18 cellular contexts compared by ENCODE assay signal in the genomic region with DNA sequence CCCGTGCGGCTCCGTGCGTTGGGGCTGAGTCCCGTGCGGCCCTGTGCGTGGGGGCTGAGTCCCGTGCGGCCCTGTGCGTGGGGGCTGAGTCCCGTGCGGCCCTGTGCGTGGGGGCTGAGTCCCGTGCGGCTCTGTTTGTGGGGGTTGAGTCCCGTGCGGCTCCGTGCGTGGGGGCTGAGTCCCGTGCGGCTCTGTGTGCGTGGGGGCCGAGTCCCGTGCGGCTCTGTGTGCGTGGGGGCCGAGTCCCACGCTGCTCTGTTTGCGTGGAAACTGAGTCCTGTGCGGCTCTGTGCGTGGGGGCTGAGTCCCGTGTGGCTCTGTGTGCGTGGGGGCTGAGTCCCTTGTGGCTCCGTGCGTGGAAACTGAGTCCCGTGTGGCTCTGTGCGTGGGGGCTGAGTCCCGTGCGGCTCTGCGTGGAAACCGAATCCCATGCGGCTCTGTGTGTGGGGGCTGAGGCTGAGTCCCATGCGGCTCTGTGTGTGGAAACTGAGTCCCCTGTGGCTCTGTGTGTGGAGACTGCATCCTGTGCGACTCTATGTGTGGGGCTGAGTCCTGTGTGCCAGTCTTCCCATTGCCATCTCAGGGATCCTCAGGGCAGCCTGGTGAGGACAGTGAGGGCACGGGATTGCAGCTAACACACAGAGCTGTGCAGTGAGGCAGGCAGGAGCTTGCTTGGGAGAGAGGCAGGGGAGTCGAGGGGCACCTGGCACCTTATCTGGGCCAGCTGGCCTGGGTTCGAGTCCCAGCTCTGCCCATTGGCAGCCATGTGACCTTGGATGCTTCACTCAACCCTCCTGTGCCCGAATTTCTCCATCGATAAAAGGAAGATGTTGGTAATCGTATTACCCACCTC. TPM values are rescaled to one million over a fixed set of nuclear protein-coding genes. Genes with fewer than 3 reads are reported as not detected.
DNase-seq lines count a peak whose midpoint lies in the region; ATAC-seq, FAIRE-seq and TF ChIP-seq lines count a peak whose summit lies in the region.
"Had no signal": no experiment of that assay in that cellular context is flagged by ENCODE, and none has a peak within 500 bp of the region (broad histone marks: within the 10 kb centered on the region; RNA-seq: fewer than 3 reads in every experiment).

No MANE protein-coding gene starts in this region.

- 0 out of 2 replicates have a peak, but pooled peaks cover 3% of the 10 kb centered on the region for H3F3A ChIP-seq in GM23338 (replicated peaks; ENCODE audit: low read depth)

- DNase-seq in H1 (ENCODE audit: low read depth in 1 of 2, low spot score in 2 of 2) (no peak), posterior vena cava (ENCODE audit: low spot score) (peak; percentile 35), GM23338 (ENCODE audit: low spot score) (no peak), SK-N-DZ (ENCODE audit: low spot score) (no peak)
- no peak for DNase-seq in CD4-positive, alpha-beta memory T cell
- DNase-seq: BE2C, MV-4-11, NCI-H1436, NCI-H2029 treated with DMSO at 0.1 percent for 48 hours, NCI-H524, SHP77 treated with DMSO at 0.1 percent for 48 hours had no signal

- WGBS in H1 (ENCODE audit: extremely low coverage in 1 of 2, insufficient coverage in 1 of 2, insufficient read length in 1 of 2, insufficient replicate concordance in 2 of 2, low coverage in 1 of 2, low lambda C conversion rate in 2 of 2, missing lambda C conversion rate in 1 of 2), 2 experiments: 93% methylated on average over 29 of the region's 50 CpGs; no CpG with 5 or more reads in 1 of the 2 experiments

- no peak for FAIRE-seq in H1 (lab: Jason Lieb, UNC)
- FAIRE-seq: H54, HTR-8/SVneo, RCC 7860 had no signal

- no peak overlapping the region for H3K4me3 ChIP-seq in BLaER1
- H3K4me3 ChIP-seq in BLaER1 treated with 17β-estradiol and CSF1 and Interleukin-3, amounts not matched to agents 10 nM and 100 nM: no peak overlapping the region
- no peak overlapping the region for H3K4me3 ChIP-seq in H1 (ENCODE audit: extremely low read depth in 1 of 4, insufficient read depth in 2 of 4, low read depth in 3 of 4, low read length in 4 of 4)
- no peak overlapping the region for H3K4me3 ChIP-seq in GM23338
- no peak overlapping the region for H3K4me3 ChIP-seq in CD4-positive, alpha-beta memory T cell (ENCODE audit: low read length in 2 of 2)

- H2AK5ac ChIP-seq in H1 (ENCODE audit: low read depth, low read length): no peak overlapping the region

- H3K14ac ChIP-seq in H1 (ENCODE audit: insufficient read length): no peak overlapping the region

- peaks cover 7% of the 10 kb centered on the region for H3K27me3 Mint-ChIP-seq in GM23338 (ENCODE audit: insufficient read depth, low read depth, poor library complexity)
- peaks cover 2 to 6% of the 10 kb centered on the region in 2 donors for H3K27me3 Mint-ChIP-seq in CD4-positive, alpha-beta memory T cell

- TF ChIP-seq CTCF in H1 (IDR thresholded peaks at IDR 0.05; ENCODE audit: control extremely low read depth in 1 of 3, insufficient read depth in 1 of 3, low read depth in 1 of 3, low read length in 3 of 3) (no peak), GM23338 (conservative IDR thresholded peaks at IDR 0.05; ENCODE audit: low read depth in 2 of 2) (no peak)

- H3K56ac ChIP-seq in H1 (replicated peaks; ENCODE audit: insufficient read length, low read depth, low read length): no peak overlapping the region

- H2BK15ac ChIP-seq in H1 (ENCODE audit: low read length): no peak overlapping the region

- TF ChIP-seq RAD21 in H1 (IDR thresholded peaks at IDR 0.05 in 1 of 2, conservative IDR thresholded peaks at IDR 0.05 in 1 of 2; ENCODE audit: low read depth in 2 of 2, low read length in 2 of 2): no peak

- no peak overlapping the region for H4K5ac ChIP-seq in H1 (ENCODE audit: insufficient read length, low read depth, low read length)

- intact Hi-C loops in posterior vena cava (cut with DNase I): no loop called here
- intact Hi-C loops in CD4-positive, alpha-beta memory T cell (cut with micrococcal nuclease): no loop called here

- H3K4me1 ChIP-seq in BLaER1 (peaks cover 100% of the 10 kb centered on the region), H1 (replicated peaks in 1 of 4; ENCODE audit: control insufficient read depth in 3 of 4, insufficient read depth in 4 of 4, low read length in 3 of 4) (peaks cover 0 to 3% (median 1%) of the 10 kb centered on the region in 4 experiments; a peak in 3 of 7 replicates), GM23338 (ENCODE audit: insufficient read depth) (peaks cover 9% of the 10 kb centered on the region; the same call in 1 of the 2 replicates)
- H3K4me1 ChIP-seq in BLaER1 treated with 17β-estradiol and CSF1 and Interleukin-3, amounts not matched to agents 10 nM and 100 nM: peaks cover 86 to 100% (median 100%) of the 10 kb centered on the region in 10 experiments
- peaks cover 54% of the 10 kb centered on the region for H3K4me1 ChIP-seq in CD4-positive, alpha-beta memory T cell (ENCODE audit: insufficient read depth, low read length)
- H3K4me1 ChIP-seq: BE2C had no signal

- no peak overlapping the region for H3K4me3 Mint-ChIP-seq in GM23338
- no peak overlapping the region for H3K4me3 Mint-ChIP-seq in CD4-positive, alpha-beta memory T cell

- no peak overlapping the region for H3K4ac ChIP-seq in H1 (replicated peaks; ENCODE audit: insufficient read length, low read depth, low read length)

- H3K9me2 ChIP-seq in GM23338 (ENCODE audit: insufficient read depth): no peaks in the 10 kb centered on the region

- H3K36me3 ChIP-seq in BLaER1: peaks cover 9% of the 10 kb centered on the region; the same call in 1 of the 2 replicates
- H3K36me3 ChIP-seq in BLaER1 treated with 17β-estradiol and CSF1 and Interleukin-3, amounts not matched to agents 10 nM and 100 nM: no peaks in the 10 kb centered on the region
- no peaks in the 10 kb centered on the region for H3K36me3 ChIP-seq in H1 (ENCODE audit: control insufficient read depth in 2 of 4, insufficient read depth in 4 of 4, low read length in 3 of 4)
- no peaks in the 10 kb centered on the region for H3K36me3 ChIP-seq in GM23338 (ENCODE audit: insufficient read depth)
- H3K36me3 ChIP-seq in CD4-positive, alpha-beta memory T cell (ENCODE audit: insufficient read depth, low read length): no peaks in the 10 kb centered on the region
- H3K36me3 ChIP-seq: BE2C had no signal

- no peak overlapping the region for H2AFZ ChIP-seq in H1 (ENCODE audit: low read length)
- no peak overlapping the region for H2AFZ ChIP-seq in GM23338

- H3K18ac ChIP-seq in H1 (ENCODE audit: extremely low read depth, low read length): no peak overlapping the region

- H3K4me1 Mint-ChIP-seq in GM23338: peaks cover 22% of the 10 kb centered on the region
- peaks cover 31 to 63% (median 50%) of the 10 kb centered on the region in 4 donors for H3K4me1 Mint-ChIP-seq in CD4-positive, alpha-beta memory T cell

- no peaks in the 10 kb centered on the region; the same call in 2 of the 3 replicates for H3K36me3 Mint-ChIP-seq in GM23338 (ENCODE audit: low read depth)
- H3K36me3 Mint-ChIP-seq in CD4-positive, alpha-beta memory T cell: no peaks in the 10 kb centered on the region

- no peak overlapping the region for H4K91ac ChIP-seq in H1 (replicated peaks; ENCODE audit: insufficient read length, low read length)

- H3K9ac ChIP-seq in BLaER1 (0 out of 2 replicates have a peak overlapping the region, but pooled peaks have one; percentile 43), H1 (replicated peaks in 1 of 4; ENCODE audit: extremely low read depth in 1 of 4, low read depth in 3 of 4, low read length in 3 of 4) (no peak overlapping the region)
- peak overlapping the region in 3 of 11 experiments; percentile 12 to 24 (median 24); a peak in 4 of 22 replicates for H3K9ac ChIP-seq in BLaER1 treated with 17β-estradiol and CSF1 and Interleukin-3, amounts not matched to agents 10 nM and 100 nM

- H2BK12ac ChIP-seq in H1 (ENCODE audit: low read depth, low read length): no peak overlapping the region

- no peak overlapping the region for H3K23ac ChIP-seq in H1 (ENCODE audit: insufficient read length)

- ATAC-seq in GM23338: no peak
- ATAC-seq in HG02588 (IDR thresholded peaks at IDR 0.05; ENCODE audit: unreplicated experiment): no peak

- no peaks in the 10 kb centered on the region for H3K23me2 ChIP-seq in H1 (ENCODE audit: low read depth, low read length)

- H3K79me2 ChIP-seq in H1 (ENCODE audit: control insufficient read depth in 1 of 2, insufficient read depth in 2 of 2, low read length in 2 of 2) (no peaks in the 10 kb centered on the region), GM23338 (replicated peaks; ENCODE audit: insufficient read depth) (no peaks in the 10 kb centered on the region)

- no peak for TF ChIP-seq EP300 in H1 (IDR thresholded peaks at IDR 0.05; ENCODE audit: borderline replicate concordance in 1 of 2, low read depth in 2 of 2, low read length in 2 of 2)

- H4K20me1 ChIP-seq in BLaER1 (peaks cover 100% of the 10 kb centered on the region), H1 (replicated peaks in 1 of 2; ENCODE audit: control insufficient read depth in 1 of 2, insufficient read depth in 2 of 2, low read length in 2 of 2) (no peaks in the 10 kb centered on the region), GM23338 (replicated peaks; ENCODE audit: insufficient read depth) (no peaks in the 10 kb centered on the region)
- H4K20me1 ChIP-seq in BLaER1 treated with 17β-estradiol and CSF1 and Interleukin-3, amounts not matched to agents 10 nM and 100 nM: peaks cover 0 to 97% (median 2%) of the 10 kb centered on the region in 11 experiments; a peak in 7 of 22 replicates

- H3K9me3 Mint-ChIP-seq in GM23338: no peaks in the 10 kb centered on the region
- no peaks in the 10 kb centered on the region for H3K9me3 Mint-ChIP-seq in CD4-positive, alpha-beta memory T cell

- H3K27ac Mint-ChIP-seq in GM23338: no peak overlapping the region
- no peak overlapping the region for H3K27ac Mint-ChIP-seq in CD4-positive, alpha-beta memory T cell

- H2BK20ac ChIP-seq in H1 (ENCODE audit: low read length): no peak overlapping the region

- H3K27ac ChIP-seq in BLaER1 (peak overlapping the region; percentile 8), H1 (ENCODE audit: low read depth, low read length) (no peak overlapping the region), GM23338 (ENCODE audit: low read depth) (no peak overlapping the region)
- H3K27ac ChIP-seq in BLaER1 treated with 17β-estradiol and CSF1 and Interleukin-3, amounts not matched to agents 10 nM and 100 nM: peak overlapping the region in 7 of 11 experiments; percentile 8 to 56 (median 30); a peak in 7 of 22 replicates
- no peak overlapping the region for H3K27ac ChIP-seq in CD4-positive, alpha-beta memory T cell (ENCODE audit: low read depth, low read length)

- no peak for TF ChIP-seq POLR2A in H1 (IDR thresholded peaks at IDR 0.05; ENCODE audit: control extremely low read depth in 1 of 2, low read depth in 2 of 2, low read length in 2 of 2)

- POLR2A ChIA-PET in H1 (lab: Charles Lee; ENCODE audit: partially characterized antibody): no interaction called here
- POLR2A ChIA-PET in CD4-positive, alpha-beta memory T cell (lab: Charles Lee; ENCODE audit: partially characterized antibody): interaction anchor here (1.0 kb wide), 1 partner anchor 11 kb away, joined by 4 read pairs; no protein-coding TSS in a partner anchor

- H3K9me3 ChIP-seq in BLaER1 (no peaks in the 10 kb centered on the region), H1 (ENCODE audit: insufficient read depth in 2 of 2, low read depth in 1 of 2, low read length in 1 of 2) (no peaks in the 10 kb centered on the region)
- no peaks in the 10 kb centered on the region for H3K9me3 ChIP-seq in BLaER1 treated with 17β-estradiol and CSF1 and Interleukin-3, amounts not matched to agents 10 nM and 100 nM (replicated peaks in 1 of 11)
- no peaks in the 10 kb centered on the region for H3K9me3 ChIP-seq in CD4-positive, alpha-beta memory T cell (ENCODE audit: control insufficient read depth in 1 of 2, low read length in 2 of 2)
- H3K9me3 ChIP-seq: BE2C had no signal

- H4K8ac ChIP-seq in H1 (ENCODE audit: extremely low read depth, insufficient read depth, low read length): peak overlapping the region; percentile 62; the same call in 1 of the 2 replicates

- no peaks in the 10 kb centered on the region for H3K79me1 ChIP-seq in H1 (ENCODE audit: low read depth, low read length)

- H3K27me3 ChIP-seq in BLaER1: no peaks in the 10 kb centered on the region
- no peaks in the 10 kb centered on the region for H3K27me3 ChIP-seq in BLaER1 treated with 17β-estradiol and CSF1 and Interleukin-3, amounts not matched to agents 10 nM and 100 nM
- no peaks in the 10 kb centered on the region for H3K27me3 ChIP-seq in H1 (replicated peaks in 1 of 4; ENCODE audit: control insufficient read depth in 3 of 4, extremely low read depth in 1 of 4, insufficient read depth in 3 of 4, low read length in 3 of 4)
- H3K27me3 ChIP-seq in GM23338 (ENCODE audit: insufficient read depth): no peaks in the 10 kb centered on the region
- no peaks in the 10 kb centered on the region for H3K27me3 ChIP-seq in CD4-positive, alpha-beta memory T cell (ENCODE audit: insufficient read depth, low read length)
- H3K27me3 ChIP-seq: BE2C had no signal

- CTCF ChIA-PET in H1 (lab: Charles Lee; ENCODE audit: partially characterized antibody): no interaction called here
- CTCF ChIA-PET in CD4-positive, alpha-beta memory T cell (lab: Charles Lee; ENCODE audit: partially characterized antibody): interaction anchor here (3.8 kb wide), 1 partner anchor 47 kb away, joined by 15 read pairs; no protein-coding TSS in a partner anchor

- no peak overlapping the region; the same call in 1 of the 2 replicates for H2BK5ac ChIP-seq in H1 (ENCODE audit: low read depth, low read length)

- H2BK120ac ChIP-seq in H1 (replicated peaks; ENCODE audit: low read depth, low read length): no peak overlapping the region

- H3K4me2 ChIP-seq in BLaER1: peak overlapping the region; percentile 97
- peak overlapping the region; percentile 61 to 99 (median 94) for H3K4me2 ChIP-seq in BLaER1 treated with 17β-estradiol and CSF1 and Interleukin-3, amounts not matched to agents 10 nM and 100 nM
- no peak overlapping the region for H3K4me2 ChIP-seq in H1 (ENCODE audit: insufficient read depth in 1 of 2, low read depth in 2 of 2, low read length in 2 of 2)
- no peak overlapping the region for H3K4me2 ChIP-seq in GM23338

RNA-seq across cellular contexts. Expression of gene LDLRAD4, which starts 44.5 kb away (rescaled TPM):
- total RNA-seq in H1 (2021; fragmentation: NEBNext Ultra II Directional; extraction: Animal tissue kit (Norgen Biotek cat#: 25700)): 1.2 and 1.4 TPM in 2 replicates
- polyA plus RNA-seq in H1 (2011; rRNA removed) (0.77 and 1.1 TPM in 2 replicates), GM23338 (2016; fragmentation: Nextera tagmentation; extraction: Ambion mirVana) (0.17 and 0.73 TPM in 2 replicates)
- polyA plus RNA-seq in H1 (2011; cell fraction: cytosol; rRNA removed): 0.88 TPM
- polyA plus RNA-seq in H1 (2011; cell fraction: nucleus; rRNA removed): 1.6 TPM
- 0.51 to 0.81 TPM (median 0.66 TPM) in 4 replicates for polyA plus RNA-seq in H1 (2012, experiment 1 of 2)
- polyA plus RNA-seq in H1 (2012, experiment 2 of 2): 0.22 TPM
- 0.57 TPM for polyA plus RNA-seq in H1 (2013, experiment 1 of 2)
- 0.46 TPM for polyA plus RNA-seq in H1 (2013, experiment 2 of 2)
- polyA minus RNA-seq in H1 (2011; rRNA and poly(A)+ RNA removed): 0.68 and 1.8 TPM in 2 replicates
- 1.0 TPM for polyA minus RNA-seq in H1 (2011; cell fraction: cytosol; rRNA and poly(A)+ RNA removed)
- 4.1 TPM for polyA minus RNA-seq in H1 (2011; cell fraction: nucleus; rRNA and poly(A)+ RNA removed)
- total RNA-seq in posterior vena cava: 10 to 100 TPM; 52.3 to 74.8 TPM
- total RNA-seq in GM23338 (2014; rRNA removed; shearing (Covaris generic)): 1.0 and 1.9 TPM in 2 replicates
- polyA plus RNA-seq in SK-N-DZ (2014; cell fraction: cytosol; rRNA removed): 4.4 and 6.2 TPM in 2 replicates
- polyA plus RNA-seq in SK-N-DZ (2014; cell fraction: nucleus; rRNA removed): 4.9 and 6.1 TPM in 2 replicates
- total RNA-seq in CD4-positive, alpha-beta memory T cell: 10 to 100 TPM; 51.9 to 63.0 TPM
- polyA plus RNA-seq in CD4-positive, alpha-beta memory T cell: 10 to 100 TPM; 17.4 to 21.2 TPM
- polyA plus RNA-seq: AG04450 had no signal

Comparison
In these comparisons a context has a peak if more than half of its experiments do, and no peak if none do; other contexts are left out.
1. H3K27ac ChIP-seq: peak in BLaER1 (single experiment) and BLaER1 treated with 17β-estradiol and CSF1 and Interleukin-3, amounts not matched to agents 10 nM and 100 nM (7 of 11); none in H1 (single experiment), GM23338 (single experiment) and CD4-positive, alpha-beta memory T cell (single experiment).
2. H3K4me2 ChIP-seq: peak in BLaER1 (single experiment) and BLaER1 treated with 17β-estradiol and CSF1 and Interleukin-3, amounts not matched to agents 10 nM and 100 nM (11 of 11); none in H1 (0 of 2) and GM23338 (single experiment).
3. RNA of gene LDLRAD4, which starts 44.5 kb away (total RNA-seq): 52.3 to 74.8 TPM in posterior vena cava and 51.9 to 63.0 TPM in CD4-positive, alpha-beta memory T cell; 1.0 to 1.9 TPM in GM23338 and 1.2 to 1.4 TPM in H1; every median in the first group is over 10 times any median in the second.